ENCODE assay signal across 8 cellular contexts in genomic region chr17:16285646-16286008, GRCh38.
DNase-seq lines count a peak whose midpoint lies in the region; ATAC-seq, FAIRE-seq and TF ChIP-seq lines count a peak whose summit lies in the region.

No MANE protein-coding gene starts in this region.

- no peaks in the 10 kb centered on the region for H3K36me3 Mint-ChIP-seq in naive B cell

- H3K9me3 Mint-ChIP-seq in naive B cell = no peaks in the 10 kb centered on the region

- no peaks in the 10 kb centered on the region for H3K27me3 Mint-ChIP-seq in naive B cell

- CTCF ChIA-PET in A549 (lab: Yijun Ruan, JAX) = interaction anchor here (0.6 to 10.0 kb wide), 45 partner anchors 9 to 236 kb away, joined by 3 to 69 read pairs (median 5); partner anchors contain the start of genes CENPV, NCOR1, PIGL and UBB

- TF ChIP-seq RAD21 in A549 (conservative IDR thresholded peaks at IDR 0.05 in 1 of 2, IDR thresholded peaks at IDR 0.05 in 1 of 2) = peak; percentile 88 to 89; a peak in 4 of 5 replicates

- peak overlapping the region; percentile 74 for H3K4me2 ChIP-seq in A549

- H3K36me3 ChIP-seq in bronchial epithelial cell (ENCODE audit: control insufficient read depth, insufficient read depth, low read length) = no peaks in the 10 kb centered on the region

- H3K27me3 ChIP-seq in HL-60 (ENCODE audit: insufficient read depth, poor library complexity, severe bottlenecking) (no peaks in the 10 kb centered on the region), bronchial epithelial cell (ENCODE audit: control insufficient read depth, insufficient read depth, low read length) (no peaks in the 10 kb centered on the region)

- peak overlapping the region; percentile 75 to 93 (median 90) for H3K4me3 Mint-ChIP-seq in naive B cell

- H3K27ac ChIP-seq in A549 (peak overlapping the region; percentile 96 to 97), HL-60 (replicated peaks) (peak overlapping the region; percentile 94)

- peaks cover 48 to 64% (median 55%) of the 10 kb centered on the region in 3 donors for H3K4me1 Mint-ChIP-seq in naive B cell

- no peaks in the 10 kb centered on the region for H3K9me3 ChIP-seq in A549

- DNase-seq in A549 (ENCODE audit: low read depth in 1 of 2, low spot score in 1 of 2) (no peak), HL-60 (ENCODE audit: low read depth in 1 of 2, low spot score in 1 of 2) (no peak), bronchial epithelial cell (ENCODE audit: low read depth) (no peak), naive B cell (no peak), DMS 273 treated with DMSO at 0.1 percent for 48 hours (lab: John Stamatoyannopoulos, UW) (no peak)

- peak overlapping the region; percentile 95 to 99 (median 98) for H3K27ac Mint-ChIP-seq in naive B cell

- ATAC-seq in A549 (no peak), naive B cell (ENCODE audit: low read depth in 2 of 2) (no peak), GM21786 (IDR thresholded peaks at IDR 0.05; ENCODE audit: unreplicated experiment) (no peak), HG03342 (IDR thresholded peaks at IDR 0.05; ENCODE audit: unreplicated experiment) (no peak), HG02642 (IDR thresholded peaks at IDR 0.05; ENCODE audit: poor library complexity, unreplicated experiment) (no peak)

- FAIRE-seq in A549 (lab: Jason Lieb, UNC) (no peak), bronchial epithelial cell (lab: Jason Lieb, UNC) (no peak)

- TF ChIP-seq EP300 in A549 (IDR thresholded peaks at IDR 0.05) = no peak

- POLR2A ChIA-PET in A549 (lab: Yijun Ruan, JAX) = interaction anchor here (0.8 to 4.9 kb wide), 23 partner anchors 10 to 286 kb away, joined by 3 to 57 read pairs (median 6); partner anchors contain the start of genes CENPV, NCOR1, PIGL and TTC19

- no peak overlapping the region for H3K4me3 ChIP-seq in A549
- no peak overlapping the region for H3K4me3 ChIP-seq in HL-60 (replicated peaks; ENCODE audit: insufficient read depth, low read length)
- no peak overlapping the region for H3K4me3 ChIP-seq in bronchial epithelial cell (ENCODE audit: low read depth, low read length)

- peak; percentile 88 for TF ChIP-seq CTCF in A549 (IDR thresholded peaks at IDR 0.05)
- peak; percentile 44 for TF ChIP-seq CTCF in HL-60 (IDR thresholded peaks at IDR 0.05; ENCODE audit: insufficient read depth, low read length)
- TF ChIP-seq CTCF in bronchial epithelial cell (IDR thresholded peaks at IDR 0.05; ENCODE audit: insufficient read depth, low read length, severe bottlenecking) = peak; percentile 56

- H3K4me1 ChIP-seq in A549 = peaks cover 80% of the 10 kb centered on the region

- no peak for TF ChIP-seq POLR2A in A549 (IDR thresholded peaks at IDR 0.05; ENCODE audit: low read length)

- WGBS in A549 (ENCODE audit: missing lambda C conversion rate) = 2% methylated on average over 6 of the region's 6 CpGs

TF ChIP-seq in A549, 52 proteins besides CTCF, POLR2A, EP300 and RAD21:
- TF ChIP-seq HOXB5 (CRISPR knock-in tag; IDR thresholded peaks at IDR 0.05) = no peak
- TF ChIP-seq FOSL2 (IDR thresholded peaks at IDR 0.05) = no peak
- no peak for TF ChIP-seq FOSL2 (CRISPR knock-in tag; IDR thresholded peaks at IDR 0.05)
- no peak for TF ChIP-seq NR3C1 (IDR thresholded peaks at IDR 0.05)
- no peak for TF ChIP-seq HES2 (IDR thresholded peaks at IDR 0.05)
- peak; percentile 63; the same call in 1 of the 2 replicates for TF ChIP-seq TP53 (CRISPR knock-in tag; IDR thresholded peaks at IDR 0.05)
- 0 out of 2 replicates have a peak, but pooled peaks have one; percentile 24 for TF ChIP-seq EHF (CRISPR knock-in tag; IDR thresholded peaks at IDR 0.05)
- 0 out of 2 replicates have a peak, but pooled peaks have one; percentile 53 for TF ChIP-seq ATOH8 (CRISPR knock-in tag; IDR thresholded peaks at IDR 0.05; ENCODE audit: low read depth)
- no peak for TF ChIP-seq CEBPB (IDR thresholded peaks at IDR 0.05)
- 0 out of 2 replicates have a peak, but pooled peaks have one; percentile 86 for TF ChIP-seq RARB (CRISPR knock-in tag; IDR thresholded peaks at IDR 0.05)
- 0 out of 2 replicates have a peak, but pooled peaks have one; percentile 16 for TF ChIP-seq MAZ (IDR thresholded peaks at IDR 0.05; ENCODE audit: borderline replicate concordance, low read depth, low read length)
- peak; percentile 93; the same call in 1 of the 3 replicates for TF ChIP-seq SMC3 (IDR thresholded peaks at IDR 0.05)
- peak; percentile 51; the same call in 1 of the 2 replicates for TF ChIP-seq E2F6 (IDR thresholded peaks at IDR 0.05; ENCODE audit: borderline replicate concordance, low read depth)
